13 cellular contexts compared by ENCODE assay signal in the genomic region with DNA sequence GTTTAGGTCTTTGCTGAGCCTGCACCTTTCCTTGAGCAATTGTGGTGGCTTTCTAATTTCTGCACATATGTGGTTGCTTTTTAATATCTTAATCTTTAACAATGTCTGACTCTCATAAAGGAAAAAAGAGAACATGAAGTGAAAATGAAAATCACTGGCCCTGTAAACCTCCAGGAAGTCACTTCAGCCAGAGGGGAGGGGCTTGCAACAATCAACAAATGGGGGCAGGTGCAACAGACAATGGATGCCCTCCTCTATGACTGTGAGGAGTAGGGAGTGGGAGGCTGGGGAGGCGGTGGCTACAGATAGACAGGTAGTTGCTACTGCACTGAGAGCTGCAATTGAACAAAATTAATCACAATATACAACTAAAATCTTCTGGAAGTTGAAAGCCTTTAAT.
DNase-seq lines count a peak whose midpoint lies in the region; ATAC-seq and TF ChIP-seq lines count a peak whose summit lies in the region.
"Had no signal": no experiment of that assay in that cellular context is flagged by ENCODE, and none has a peak within 500 bp of the region (broad histone marks: within the 10 kb centered on the region; RNA-seq: fewer than 3 reads in every experiment).

No MANE protein-coding gene starts in this region.

- POLR2A ChIA-PET in PC-9 (lab: Charles Lee; ENCODE audit: unreplicated experiment), result no interaction called here

- intact Hi-C loops in PC-9 (cut with micrococcal nuclease; ENCODE audit: unreplicated experiment), result no loop called here

- no peaks in the 10 kb centered on the region for H4K20me1 ChIP-seq in PC-9 (ENCODE audit: insufficient read depth)

- H3K4me3 Mint-ChIP-seq in activated CD8-positive, alpha-beta memory T cell treated with anti-CD3 and anti-CD28 coated beads, Interleukin-2, amount 10 ng/mL, durations not matched to agents 7 days and 5 days, result no peak overlapping the region
- H3K4me3 Mint-ChIP-seq: activated CD8-positive, alpha-beta T cell treated with anti-CD3 and anti-CD28 coated beads for 36 hours; CD8-positive, alpha-beta T cell; nephron had no signal

- H3F3A ChIP-seq in PC-9 (ENCODE audit: insufficient read depth, low read depth), result no peaks in the 10 kb centered on the region

- no peaks in the 10 kb centered on the region for H3K27me3 ChIP-seq in PC-9 (ENCODE audit: insufficient read depth, low read depth)

- CTCF ChIA-PET in activated CD8-positive, alpha-beta memory T cell treated with anti-CD3 and anti-CD28 coated beads, Interleukin-2, amount 10 ng/mL, durations not matched to agents 7 days and 5 days (lab: Charles Lee), result no interaction called here
- CTCF ChIA-PET in PC-9 (lab: Charles Lee), result no interaction called here

- no peak overlapping the region for H3K27ac ChIP-seq in PC-9

- no peaks in the 10 kb centered on the region for H3K36me3 Mint-ChIP-seq in activated CD8-positive, alpha-beta memory T cell treated with anti-CD3 and anti-CD28 coated beads, Interleukin-2, amount 10 ng/mL, durations not matched to agents 7 days and 5 days
- H3K36me3 Mint-ChIP-seq: CD8-positive, alpha-beta T cell had no signal

- DNase-seq in NCI-H1105 (lab: John Stamatoyannopoulos, UW) (peak; percentile 1), RPMI8226 (no peak), PC-9 (no peak)
- no peak for DNase-seq in activated CD8-positive, alpha-beta memory T cell treated with anti-CD3 and anti-CD28 coated beads, Interleukin-2, amount 10 ng/mL, durations not matched to agents 7 days and 5 days
- no peak for DNase-seq in central memory CD4-positive, alpha-beta T cell
- DNase-seq: activated CD8-positive, alpha-beta T cell treated with anti-CD3 and anti-CD28 coated beads for 36 hours; CD8-positive, alpha-beta T cell; NCI-H2227 treated with DMSO at 0.1 percent for 48 hours; stimulated activated naive CD8-positive, alpha-beta T cell treated with anti-CD3 and anti-CD28 coated beads, Interleukin-15, Interleukin-2, amounts not matched to agents 100 U/mL and 50 U/mL, for 24 hours had no signal

- H3K79me2 ChIP-seq in PC-9 (ENCODE audit: low read depth), result no peaks in the 10 kb centered on the region

- BruUV-seq in PC-9 (replicated peaks; lab: Mats Ljungman, UMichigan), result no TSS peak

- H3K4me1 ChIP-seq in PC-9 (replicated peaks; ENCODE audit: insufficient read depth), result no peaks in the 10 kb centered on the region

- H3K4me2 ChIP-seq in PC-9, result no peak overlapping the region

- no peak overlapping the region for H3K4me3 ChIP-seq in PC-9

- ATAC-seq in GM18511 (IDR thresholded peaks at IDR 0.05; ENCODE audit: unreplicated experiment) (peak; percentile 87), GM21367 (IDR thresholded peaks at IDR 0.05; ENCODE audit: unreplicated experiment) (peak; percentile 85), HG03039 (IDR thresholded peaks at IDR 0.05; ENCODE audit: unreplicated experiment) (peak; percentile 51)
- no peak for ATAC-seq in activated CD8-positive, alpha-beta memory T cell treated with anti-CD3 and anti-CD28 coated beads, Interleukin-2, amount 10 ng/mL, durations not matched to agents 7 days and 5 days
- ATAC-seq: activated CD8-positive, alpha-beta T cell treated with anti-CD3 and anti-CD28 coated beads for 36 hours; CD8-positive, alpha-beta T cell; stimulated activated naive CD8-positive, alpha-beta T cell treated with anti-CD3 and anti-CD28 coated beads, Interleukin-15, Interleukin-2, amounts not matched to agents 100 U/mL and 50 U/mL, for 24 hours had no signal

- no peak overlapping the region for H3K27ac Mint-ChIP-seq in activated CD8-positive, alpha-beta memory T cell treated with anti-CD3 and anti-CD28 coated beads, Interleukin-2, amount 10 ng/mL, durations not matched to agents 7 days and 5 days
- H3K27ac Mint-ChIP-seq: activated CD8-positive, alpha-beta T cell treated with anti-CD3 and anti-CD28 coated beads for 36 hours; CD8-positive, alpha-beta T cell; nephron had no signal

- no peaks in the 10 kb centered on the region for H3K4me1 Mint-ChIP-seq in activated CD8-positive, alpha-beta memory T cell treated with anti-CD3 and anti-CD28 coated beads, Interleukin-2, amount 10 ng/mL, durations not matched to agents 7 days and 5 days
- H3K4me1 Mint-ChIP-seq: nephron had no signal

- TF ChIP-seq CTCF in PC-9 (conservative IDR thresholded peaks at IDR 0.05), result no peak

- H3K9me3 ChIP-seq in PC-9 (ENCODE audit: insufficient read depth, low read depth), result no peaks in the 10 kb centered on the region

- no peaks in the 10 kb centered on the region for H3K9me3 Mint-ChIP-seq in activated CD8-positive, alpha-beta memory T cell treated with anti-CD3 and anti-CD28 coated beads, Interleukin-2, amount 10 ng/mL, durations not matched to agents 7 days and 5 days (ENCODE audit: low read depth)
- H3K9me3 Mint-ChIP-seq: activated CD8-positive, alpha-beta T cell treated with anti-CD3 and anti-CD28 coated beads for 36 hours; nephron had no signal

- no peak overlapping the region for H2AFZ ChIP-seq in PC-9

- H3K27me3 Mint-ChIP-seq in activated CD8-positive, alpha-beta memory T cell treated with anti-CD3 and anti-CD28 coated beads, Interleukin-2, amount 10 ng/mL, durations not matched to agents 7 days and 5 days, result no peaks in the 10 kb centered on the region
- H3K27me3 Mint-ChIP-seq: activated CD8-positive, alpha-beta T cell treated with anti-CD3 and anti-CD28 coated beads for 36 hours had no signal

- H3K36me3 ChIP-seq in PC-9 (ENCODE audit: low read depth), result no peaks in the 10 kb centered on the region

- no peaks in the 10 kb centered on the region for H3K9me2 ChIP-seq in PC-9 (ENCODE audit: insufficient read depth)
